ENCODE assay signal across 20 cellular contexts in genomic region chr2:215506604-215506990, GRCh38.
"Had no signal": no experiment of that assay in that cellular context is flagged by ENCODE, and none has a peak within 500 bp of the region (broad histone marks: within the 10 kb centered on the region; RNA-seq: fewer than 3 reads in every experiment).

No MANE protein-coding gene starts in this region.

- ATAC-seq: activated CD4-positive, CD25-positive, alpha-beta regulatory T cell treated with anti-CD3 and anti-CD28 coated beads, Interleukin-2, amount 50 U/mL, for 24 hours; body of pancreas; effector memory CD8-positive, alpha-beta T cell; gastrocnemius medialis; heart left ventricle; T-cell had no signal

- H3K27me3 ChIP-seq: body of pancreas, gastrocnemius medialis, heart left ventricle, neural progenitor cell had no signal

- H3K4me3 ChIP-seq: body of pancreas, gastrocnemius medialis, heart left ventricle, lower lobe of right lung, neural progenitor cell had no signal

- H3K4me3 Mint-ChIP-seq: activated naive CD4-positive, alpha-beta T cell treated with anti-CD3 and anti-CD28 coated beads, Interleukin-2, amount 10 ng/mL, durations not matched to agents 7 days and 5 days; central memory CD8-positive, alpha-beta T cell; effector memory CD8-positive, alpha-beta T cell; naive B cell; neural progenitor cell; T-cell had no signal

- H3K36me3 Mint-ChIP-seq: activated naive CD4-positive, alpha-beta T cell treated with anti-CD3 and anti-CD28 coated beads, Interleukin-2, amount 10 ng/mL, durations not matched to agents 7 days and 5 days; naive B cell; neural progenitor cell; T-cell had no signal

- H3K9me3 Mint-ChIP-seq: activated naive CD4-positive, alpha-beta T cell treated with anti-CD3 and anti-CD28 coated beads, Interleukin-2, amount 10 ng/mL, durations not matched to agents 7 days and 5 days; central memory CD8-positive, alpha-beta T cell; neural progenitor cell; T-cell had no signal

- H3K4me2 ChIP-seq: neural progenitor cell had no signal

- DNase-seq: activated CD4-positive, alpha-beta T cell treated with anti-CD3 and anti-CD28 coated beads, Interleukin-2, amount 50 U/mL, for 4 hours; activated naive CD4-positive, alpha-beta T cell treated with anti-CD3 and anti-CD28 coated beads, Interleukin-2, amount 10 ng/mL, durations not matched to agents 7 days and 5 days; body of pancreas; effector memory CD8-positive, alpha-beta T cell; gastrocnemius medialis; heart left ventricle; lower lobe of right lung; midbrain; naive B cell; stimulated activated CD4-positive, alpha-beta T cell treated with anti-CD3 and anti-CD28 coated beads, Interleukin-4, amount 100 ng/mL, for 24 hours; stimulated activated naive CD4-positive, alpha-beta T cell; substantia nigra; T-cell; T-helper 9 cell; trophoblast cell had no signal

- H3K4me1 ChIP-seq: gastrocnemius medialis, lower lobe of right lung, neural progenitor cell, parathyroid adenoma had no signal

- H3K36me3 ChIP-seq: gastrocnemius medialis, heart left ventricle, lower lobe of right lung, neural progenitor cell had no signal

- H3K27me3 Mint-ChIP-seq: activated naive CD4-positive, alpha-beta T cell treated with anti-CD3 and anti-CD28 coated beads, Interleukin-2, amount 10 ng/mL, durations not matched to agents 7 days and 5 days had no signal

- H3K4me1 Mint-ChIP-seq: activated naive CD4-positive, alpha-beta T cell treated with anti-CD3 and anti-CD28 coated beads, Interleukin-2, amount 10 ng/mL, durations not matched to agents 7 days and 5 days; central memory CD8-positive, alpha-beta T cell; T-cell had no signal

- H3K9ac ChIP-seq: neural progenitor cell, parathyroid adenoma had no signal

- H3K27ac ChIP-seq: body of pancreas, epithelial cell of prostate, gastrocnemius medialis, heart left ventricle, lower lobe of right lung, neural progenitor cell, parathyroid adenoma had no signal

- H3K27ac Mint-ChIP-seq: activated naive CD4-positive, alpha-beta T cell treated with anti-CD3 and anti-CD28 coated beads, Interleukin-2, amount 10 ng/mL, durations not matched to agents 7 days and 5 days; effector memory CD8-positive, alpha-beta T cell; naive B cell; T-cell had no signal

- H3K9me3 ChIP-seq: body of pancreas, gastrocnemius medialis, heart left ventricle, lower lobe of right lung had no signal

- H3K79me2 ChIP-seq: parathyroid adenoma had no signal
